ENCODE assay signal across 7 cellular contexts in genomic region chr14:40273417-40273816, GRCh38.
"Had no signal": no experiment of that assay in that cellular context is flagged by ENCODE, and none has a peak within 500 bp of the region (broad histone marks: within the 10 kb centered on the region; RNA-seq: fewer than 3 reads in every experiment).

No MANE protein-coding gene starts in this region.

- DNase-seq: GDM1, GF-D8 had no signal

- FAIRE-seq: G401.6, GM12891, GM12892, GM18507, GM19239 had no signal
